32 cellular contexts compared by ENCODE assay signal in the genomic region with DNA sequence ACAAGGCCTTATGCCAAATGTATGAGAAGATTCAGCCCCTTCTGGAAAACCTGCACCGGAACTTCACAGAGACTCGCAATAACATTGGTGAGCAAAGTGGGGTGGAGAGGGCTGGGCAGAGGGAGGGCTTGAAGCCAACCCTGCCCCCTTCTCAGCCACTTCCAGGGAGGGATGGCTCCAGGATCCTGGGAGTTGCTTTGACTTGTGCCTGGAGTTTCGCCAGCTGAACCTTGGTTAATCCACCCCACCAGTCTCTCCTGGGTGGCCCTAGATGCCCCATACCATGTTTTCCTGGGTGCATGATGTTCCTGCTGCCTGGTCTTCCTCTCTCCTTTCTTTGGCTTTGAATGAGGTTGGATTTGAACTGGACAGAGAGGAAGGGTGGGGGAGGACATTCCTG. TPM values are rescaled to one million over a fixed set of nuclear protein-coding genes. Genes with fewer than 3 reads are reported as not detected.
"Had no signal": no experiment of that assay in that cellular context is flagged by ENCODE, and none has a peak within 500 bp of the region (broad histone marks: within the 10 kb centered on the region; RNA-seq: fewer than 3 reads in every experiment).

No MANE protein-coding gene starts in this region.

- H3K27ac Mint-ChIP-seq: activated CD8-positive, alpha-beta T cell treated with anti-CD3 and anti-CD28 coated beads for 36 hours; activated naive CD4-positive, alpha-beta T cell treated with anti-CD3 and anti-CD28 coated beads, Interleukin-2, amount 50 U/mL, for 24 hours; activated T-cell treated with anti-CD3 and anti-CD28 coated beads, Interleukin-2, amount 50 U/mL, for 72 hours; activated T-helper 2 cell treated with anti-CD3 and anti-CD28 coated beads, Interferon-gamma antibody, Interleukin-2, Interleukin-4, amounts not matched to agents 10 μg/mL and 5 μg/mL and 100 μg/mL, durations not matched to agents 14 hours and 24 hours and 36 hours; T-cell had no signal

- H3K4me3 ChIP-seq: ascending aorta, body of pancreas, SK-N-MC had no signal

- H3K36me3 ChIP-seq: ascending aorta had no signal

- H3K9me3 Mint-ChIP-seq: activated CD8-positive, alpha-beta T cell treated with anti-CD3 and anti-CD28 coated beads for 36 hours; activated naive CD4-positive, alpha-beta T cell treated with anti-CD3 and anti-CD28 coated beads, Interleukin-2, amount 50 U/mL, for 24 hours; activated T-cell treated with anti-CD3 and anti-CD28 coated beads, Interleukin-2, amount 50 U/mL, for 72 hours; activated T-helper 2 cell treated with anti-CD3 and anti-CD28 coated beads, Interferon-gamma antibody, Interleukin-2, Interleukin-4, amounts not matched to agents 10 μg/mL and 5 μg/mL and 100 μg/mL, durations not matched to agents 14 hours and 24 hours and 36 hours; central memory CD8-positive, alpha-beta T cell; T-cell had no signal

- H3K4me1 ChIP-seq: ascending aorta, body of pancreas had no signal

- H3K4me3 Mint-ChIP-seq: activated CD8-positive, alpha-beta T cell treated with anti-CD3 and anti-CD28 coated beads for 36 hours; activated naive CD4-positive, alpha-beta T cell treated with anti-CD3 and anti-CD28 coated beads, Interleukin-2, amount 50 U/mL, for 24 hours; activated T-cell treated with anti-CD3 and anti-CD28 coated beads, Interleukin-2, amount 50 U/mL, for 72 hours; central memory CD8-positive, alpha-beta T cell; T-cell had no signal

- H3K4me1 Mint-ChIP-seq: activated naive CD4-positive, alpha-beta T cell treated with anti-CD3 and anti-CD28 coated beads, Interleukin-2, amount 50 U/mL, for 24 hours; central memory CD8-positive, alpha-beta T cell; T-cell had no signal

- H3K27me3 ChIP-seq: ascending aorta, body of pancreas had no signal

- DNase-seq: activated CD4-positive, alpha-beta T cell treated with anti-CD3 and anti-CD28 coated beads for 4 hours; activated CD4-positive, CD25-positive, alpha-beta regulatory T cell; activated CD8-positive, alpha-beta memory T cell treated with anti-CD3 and anti-CD28 coated beads, Interleukin-2, amount 50 U/mL, for 4 hours; activated CD8-positive, alpha-beta T cell treated with anti-CD3 and anti-CD28 coated beads for 36 hours; activated gamma-delta T cell treated with Interleukin-2 at 50 U/mL for 16 hours; activated T-cell treated with anti-CD3 and anti-CD28 coated beads, Interleukin-2, amount 50 U/mL, for 72 hours; amniotic stem cell; body of pancreas; KBM-7; NCI-H1092; NCI-H1417; NCI-H1930; NCI-H2171; NCI-H2227 treated with DMSO at 0.1 percent for 48 hours; NCI-H446 treated with DMSO at 0.1 percent for 48 hours; NCI-H524 treated with DMSO at 0.1 percent for 48 hours; NCI-H774; RPMI8226; T-cell; T-helper 2 cell; T1000 had no signal

- H3K36me3 Mint-ChIP-seq: activated naive CD4-positive, alpha-beta T cell treated with anti-CD3 and anti-CD28 coated beads, Interleukin-2, amount 50 U/mL, for 24 hours; T-cell had no signal

- H3K27me3 Mint-ChIP-seq: activated naive CD4-positive, alpha-beta T cell treated with anti-CD3 and anti-CD28 coated beads, Interleukin-2, amount 50 U/mL, for 24 hours had no signal

- ATAC-seq: activated CD8-positive, alpha-beta T cell treated with anti-CD3 and anti-CD28 coated beads for 36 hours; activated T-cell treated with anti-CD3 and anti-CD28 coated beads, Interleukin-2, amount 50 U/mL, for 72 hours; body of pancreas; Panc1; Right ventricle myocardium inferior; T-cell had no signal

- H3K9me3 ChIP-seq: ascending aorta, body of pancreas had no signal

- H3K27ac ChIP-seq: ascending aorta, body of pancreas, SK-N-MC had no signal

RNA-seq across cellular contexts. Expression of gene TBC1D21, which starts 10.8 kb away (rescaled TPM):
- total RNA-seq: activated CD8-positive, alpha-beta T cell treated with anti-CD3 and anti-CD28 coated beads for 36 hours; activated T-cell treated with anti-CD3 and anti-CD28 coated beads, Interleukin-2, amount 50 U/mL, for 72 hours; activated T-helper 2 cell treated with anti-CD3 and anti-CD28 coated beads, Interferon-gamma antibody, Interleukin-2, Interleukin-4, amounts not matched to agents 10 μg/mL and 5 μg/mL and 100 μg/mL, durations not matched to agents 14 hours and 24 hours and 36 hours; ascending aorta; body of pancreas; bronchial epithelial cell; LHCN-M2; M059J; OCI-LY7; Right ventricle myocardium inferior; T-cell had no signal

RNA-seq across cellular contexts. Expression of gene LOXL1, which starts 42.1 kb away (rescaled TPM):
- total RNA-seq: OCI-LY7 had no signal
